Comparison of ENCODE assay signal across 21 cellular contexts in genomic region chr2:104249666-104250065, GRCh38.
"Had no signal": no experiment of that assay in that cellular context is flagged by ENCODE, and none has a peak within 500 bp of the region (broad histone marks: within the 10 kb centered on the region; RNA-seq: fewer than 3 reads in every experiment).

No MANE protein-coding gene starts in this region.

- H3K27ac ChIP-seq: esophagus muscularis mucosa, foreskin keratinocyte, heart right ventricle, parathyroid adenoma, right atrium auricular region, suprapubic skin, tibial artery had no signal

- DNase-seq: activated CD4-positive, alpha-beta T cell treated with anti-CD3 and anti-CD28 coated beads for 36 hours; activated CD4-positive, CD25-positive, alpha-beta regulatory T cell; activated naive CD4-positive, alpha-beta T cell; activated T-cell treated with anti-CD3 and anti-CD28 coated beads for 4 hours; activated T-cell treated with anti-CD3 and anti-CD28 coated beads, Interleukin-2, amount 50 U/mL, for 72 hours; effector CD4-positive, alpha-beta T cell; foreskin keratinocyte; heart right ventricle; left ventricle myocardium superior; naive B cell; occipital lobe; stimulated activated CD4-positive, alpha-beta T cell treated with anti-CD3 and anti-CD28 coated beads, Interleukin-1b, Interleukin-23, amount 100 ng/mL, for 48 hours; stimulated activated CD4-positive, alpha-beta T cell treated with anti-CD3 and anti-CD28 coated beads, Interleukin-4, amount 100 ng/mL, for 4 hours; stimulated activated CD8-positive, alpha-beta memory T cell treated with anti-CD3 and anti-CD28 coated beads, Interleukin-4, amount 100 ng/mL, for 48 hours; stimulated activated naive CD8-positive, alpha-beta T cell treated with anti-CD3 and anti-CD28 coated beads, Interleukin-15, amount 100 ng/mL, for 72 hours; T-helper 1 cell; tibial artery had no signal
